Comparison of ENCODE assay signal across 11 cellular contexts in genomic region chr6:4607026-4607704, GRCh38.
DNase-seq lines count a peak whose midpoint lies in the region; ATAC-seq and TF ChIP-seq lines count a peak whose summit lies in the region.
"Had no signal": no experiment of that assay in that cellular context is flagged by ENCODE, and none has a peak within 500 bp of the region (broad histone marks: within the 10 kb centered on the region; RNA-seq: fewer than 3 reads in every experiment).

No MANE protein-coding gene starts in this region.

- no peak overlapping the region for H3K9ac ChIP-seq in SK-N-SH

- TF ChIP-seq CTCF in SK-N-SH (IDR thresholded peaks at IDR 0.05) = no peak
- TF ChIP-seq CTCF in stomach (IDR thresholded peaks at IDR 0.05) = no peak

- H3K27me3 ChIP-seq in SK-N-SH (ENCODE audit: insufficient read depth) (no peaks in the 10 kb centered on the region), stomach (no peaks in the 10 kb centered on the region)

- H4K20me1 ChIP-seq in SK-N-SH (ENCODE audit: insufficient read depth) = no peaks in the 10 kb centered on the region

- peaks cover 3% of the 10 kb centered on the region for H3F3A ChIP-seq in SK-N-SH (replicated peaks; ENCODE audit: insufficient read depth)

- no peak overlapping the region for H3K27ac ChIP-seq in SK-N-SH (ENCODE audit: low read depth in 2 of 2, low read length in 1 of 2)
- peak overlapping the region in 3 of 5 donors; percentile 5 to 33 (median 26) for H3K27ac ChIP-seq in stomach

- no peaks in the 10 kb centered on the region for H3K9me3 ChIP-seq in SK-N-SH
- H3K9me3 ChIP-seq in stomach = no peaks in the 10 kb centered on the region
- H3K9me3 ChIP-seq: HAP-1 had no signal

- TF ChIP-seq EP300 in SK-N-SH (IDR thresholded peaks at IDR 0.05; ENCODE audit: borderline replicate concordance in 1 of 2, low read depth in 1 of 2, low read length in 1 of 2) (no peak), stomach (IDR thresholded peaks at IDR 0.05) (no peak)

- no peak for TF ChIP-seq RAD21 in SK-N-SH (IDR thresholded peaks at IDR 0.05; ENCODE audit: low read length)

- no peaks in the 10 kb centered on the region for H3K9me2 ChIP-seq in SK-N-SH

- intact Hi-C loops in stomach (cut with DNase I; ENCODE audit: low total_unique reads) = no loop called here

- TF ChIP-seq POLR2A in stomach (IDR thresholded peaks at IDR 0.05) = no peak

- H3K36me3 ChIP-seq in SK-N-SH (replicated peaks in 1 of 2; ENCODE audit: control insufficient read depth in 1 of 2, insufficient read depth in 2 of 2, low read length in 1 of 2) (no peaks in the 10 kb centered on the region), stomach (no peaks in the 10 kb centered on the region)
- H3K36me3 ChIP-seq: HAP-1 had no signal

- H3K4me3 ChIP-seq in SK-N-SH (ENCODE audit: low read depth in 2 of 2, low read length in 1 of 2) (no peak overlapping the region; a peak in 1 of 4 replicates), stomach (no peak overlapping the region)
- H3K4me3 ChIP-seq: HAP-1 had no signal

- CTCF ChIA-PET in SK-N-SH (lab: Yijun Ruan, JAX) = no interaction called here

- POLR2A ChIA-PET in SK-N-SH (lab: Yijun Ruan, JAX) = no interaction called here

- H3K4me2 ChIP-seq in SK-N-SH = peak overlapping the region; percentile 59

- H3K79me2 ChIP-seq in SK-N-SH (ENCODE audit: insufficient read depth) = no peaks in the 10 kb centered on the region; the same call in 1 of the 2 replicates

- ATAC-seq in HG03460 (IDR thresholded peaks at IDR 0.05; ENCODE audit: unreplicated experiment) (no peak), GM21390 (IDR thresholded peaks at IDR 0.05; ENCODE audit: unreplicated experiment) (no peak), GM19467 (IDR thresholded peaks at IDR 0.05; ENCODE audit: unreplicated experiment) (no peak)

- H2AFZ ChIP-seq in SK-N-SH (ENCODE audit: low read depth) = no peak overlapping the region

- DNase-seq in HS-5 (ENCODE audit: low read depth) = peak; percentile 72
- DNase-seq in SK-N-SH = no peak
- peak; percentile 80 for DNase-seq in globus pallidus (ENCODE audit: low spot score)
- no peak for DNase-seq in stomach
- no peak for DNase-seq in T-helper 2 cell
- DNase-seq: activated B cell treated with CpG ODN at 0.5 μM for 24 hours, naive B cell had no signal

- peaks cover 2 to 6% of the 10 kb centered on the region in 2 experiments; a peak in 2 of 4 replicates for H3K4me1 ChIP-seq in SK-N-SH (ENCODE audit: control insufficient read depth in 1 of 2, insufficient read depth in 2 of 2, low read depth in 1 of 2, low read length in 1 of 2)
- H3K4me1 ChIP-seq in stomach = peaks cover 4 to 38% (median 17%) of the 10 kb centered on the region in 4 donors
- H3K4me1 ChIP-seq: HAP-1 had no signal

- 36% methylated on average over 12 of the region's 13 CpGs for whole genome bisulfite sequencing in SK-N-SH (ENCODE audit: low lambda C conversion rate)
- WGBS in stomach, 5 donors = 48 to 68% (median 62%) methylated on average over 13 of the region's 13 CpGs

TF ChIP-seq in SK-N-SH, 30 proteins besides CTCF, POLR2A, EP300 and RAD21:
- TF ChIP-seq GATA2 (CRISPR knock-in tag; IDR thresholded peaks at IDR 0.05) (no peak), EZH2phosphoT487 (IDR thresholded peaks at IDR 0.05; ENCODE audit: borderline replicate concordance, low read depth) (no peak), FOSL2 (IDR thresholded peaks at IDR 0.05; ENCODE audit: borderline replicate concordance, low read depth) (peak; percentile 56; the same call in 1 of the 2 replicates), RFX5 (IDR thresholded peaks at IDR 0.05; ENCODE audit: low read length) (no peak), NFIC (IDR thresholded peaks at IDR 0.05; ENCODE audit: borderline replicate concordance) (peak; percentile 31; the same call in 1 of the 2 replicates), USF1 (IDR thresholded peaks at IDR 0.05; ENCODE audit: borderline replicate concordance, low read depth) (no peak), JUND (IDR thresholded peaks at IDR 0.05) (peak; percentile 18; the same call in 1 of the 2 replicates), FOXM1 (IDR thresholded peaks at IDR 0.05; ENCODE audit: low read depth) (no peak), TAF1 (IDR thresholded peaks at IDR 0.05; ENCODE audit: borderline replicate concordance, low read depth, low read length) (no peak), TEAD4 (IDR thresholded peaks at IDR 0.05; ENCODE audit: borderline replicate concordance, insufficient read depth) (no peak), RXRA (IDR thresholded peaks at IDR 0.05; ENCODE audit: borderline replicate concordance, low read depth) (peak; percentile 73; the same call in 1 of the 2 replicates), CHD2 (IDR thresholded peaks at IDR 0.05; ENCODE audit: low read length, partially characterized antibody) (no peak), TCF12 (IDR thresholded peaks at IDR 0.05) (peak; percentile 26; the same call in 1 of the 2 replicates), MEF2A (IDR thresholded peaks at IDR 0.05; ENCODE audit: borderline replicate concordance, low read depth) (peak; percentile 55; the same call in 1 of the 2 replicates), SIN3A (IDR thresholded peaks at IDR 0.05; ENCODE audit: borderline replicate concordance, low read depth, low read length) (no peak)

Comparison
In these comparisons a context has a peak if more than half of its experiments do, and no peak if none do; other contexts are left out.
1. DNase-seq: peak in HS-5 (single experiment) and globus pallidus (single experiment); none in SK-N-SH (single experiment), stomach (single experiment) and T-helper 2 cell (0 of 5).
2. H3K27ac ChIP-seq: peak in stomach (3 of 5); none in SK-N-SH (0 of 2).